ENCODE assay signal across 11 cellular contexts in the genomic region with DNA sequence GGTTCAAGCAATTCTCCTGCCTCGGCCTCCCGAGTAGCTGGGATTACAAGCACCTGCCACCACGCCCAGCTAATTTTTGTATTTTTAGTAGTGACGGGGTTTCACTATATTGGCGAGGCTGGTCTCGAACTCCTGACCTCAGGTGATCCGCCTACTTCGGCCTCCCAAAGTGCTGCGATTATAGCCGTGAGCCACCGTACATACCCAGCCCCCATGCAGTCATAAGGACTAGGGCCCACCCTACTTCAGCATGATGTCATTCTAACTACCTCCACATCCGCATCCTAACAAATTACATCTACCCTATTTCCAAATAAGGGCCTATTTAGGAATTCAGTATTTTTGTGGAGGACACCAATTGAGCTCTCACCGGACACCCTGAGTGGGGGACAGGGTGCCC. TPM values are rescaled to one million over a fixed set of nuclear protein-coding genes. Genes with fewer than 3 reads are reported as not detected.
"Had no signal": no experiment of that assay in that cellular context is flagged by ENCODE, and none has a peak within 500 bp of the region (broad histone marks: within the 10 kb centered on the region; RNA-seq: fewer than 3 reads in every experiment).

No MANE protein-coding gene starts in this region.

RNA-seq across cellular contexts. Expression of a gene that starts 22.4 kb away (rescaled TPM):
- total RNA-seq: cerebellum; dermis microvascular lymphatic vessel endothelial cell; fibroblast of lung; frontal cortex; hepatocyte; natural killer cell treated with Interleukin-12 subunit alpha and Interleukin-12 subunit beta and Interleukin-15 and Interleukin-18, amount 100 ng/mL, for 72 hours; occipital lobe; smooth muscle cell; suprapubic skin; thyroid gland; upper lobe of left lung had no signal
- polyA plus RNA-seq: fibroblast of lung, smooth muscle cell had no signal
